ENCODE assay signal across 29 cellular contexts in the genomic region with DNA sequence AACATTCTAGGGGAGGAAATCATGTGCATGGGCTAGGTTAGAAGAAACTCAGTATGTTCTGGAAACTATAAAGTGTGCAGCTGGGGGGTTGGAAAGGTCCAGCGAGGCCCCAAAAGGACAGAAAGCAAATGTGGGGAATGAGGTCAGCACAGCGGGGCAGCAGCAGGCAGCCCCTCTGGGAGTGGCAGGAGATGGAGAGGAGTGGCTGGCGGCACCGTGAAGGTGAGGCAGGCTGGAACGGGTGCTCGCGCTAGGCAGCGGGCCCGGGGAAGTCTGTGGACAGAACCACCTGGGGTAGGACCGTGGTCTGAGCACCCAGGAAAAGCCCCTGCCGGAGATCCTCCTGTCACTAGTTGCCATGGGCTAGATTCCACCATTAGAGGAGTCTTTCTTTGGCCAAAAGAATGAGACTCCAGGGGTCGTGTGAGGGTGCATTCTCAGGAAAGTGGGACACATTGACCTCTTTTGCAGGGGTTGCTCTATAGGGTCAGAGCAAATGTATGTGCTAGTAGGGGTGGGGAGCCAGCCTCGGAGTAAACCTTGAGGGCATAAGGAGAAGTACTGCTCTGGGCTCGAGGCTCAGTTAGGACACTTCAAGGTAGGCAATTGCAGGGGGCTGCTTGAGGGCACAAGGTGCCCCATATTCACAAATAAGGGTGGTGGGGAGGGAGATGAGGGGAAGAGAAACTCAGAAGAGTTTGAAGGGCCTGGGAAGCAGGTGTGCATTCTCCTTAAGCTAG.
DNase-seq lines count a peak whose midpoint lies in the region; ATAC-seq, FAIRE-seq and TF ChIP-seq lines count a peak whose summit lies in the region.
"Had no signal": no experiment of that assay in that cellular context is flagged by ENCODE, and none has a peak within 500 bp of the region (broad histone marks: within the 10 kb centered on the region; RNA-seq: fewer than 3 reads in every experiment).

No MANE protein-coding gene starts in this region.

- in situ Hi-C loops in HepG2 (cut with HindIII; ENCODE audit: extremely low pct_ligation_motif_present, low pct_unique_long_range_greater_than_20kb) = loop anchor here (25.0 kb wide), 1 partner anchor 904 kb away; no protein-coding TSS in a partner anchor

- H3K27me3 ChIP-seq in PC-9 (ENCODE audit: insufficient read depth, low read depth) = no peaks in the 10 kb centered on the region
- no peaks in the 10 kb centered on the region for H3K27me3 ChIP-seq in HepG2 (ENCODE audit: control insufficient read depth in 1 of 2, insufficient read depth in 2 of 2, low read length in 2 of 2)
- H3K27me3 ChIP-seq: tibial artery had no signal

- DNase-seq in activated CD4-positive, alpha-beta T cell treated with anti-CD3 and anti-CD28 coated beads for 36 hours = no peak
- no peak for DNase-seq in activated CD4-positive, alpha-beta T cell treated with anti-CD3 and anti-CD28 coated beads, Interleukin-2, amount 10 ng/mL, durations not matched to agents 24 days and 14 days
- DNase-seq in PC-9 = no peak
- no peak for DNase-seq in HepG2 (ENCODE audit: low spot score)
- DNase-seq in progenitor cell of endocrine pancreas (ENCODE audit: low spot score, unreplicated experiment) = no peak
- no peak for DNase-seq in DMS114 treated with DMSO at 0.1 percent for 48 hours (lab: John Stamatoyannopoulos, UW; ENCODE audit: unreplicated experiment)
- DNase-seq: 8988T; activated CD4-positive, CD25-positive, alpha-beta regulatory T cell treated with anti-CD3 and anti-CD28 coated beads, Interleukin-2, amount 50 U/mL, for 72 hours; anterior cingulate cortex; cerebellar nuclear complex; hypothalamus; KG1; MV-4-11; natural killer cell; NCI-H1694 treated with DMSO at 0.1 percent for 48 hours; NCI-H2227 treated with DMSO at 0.1 percent for 48 hours; NCI-H82; posterior cingulate gyrus; SHP77; SW 1271; tibial artery had no signal

- H3F3A ChIP-seq in PC-9 (ENCODE audit: insufficient read depth, low read depth) = peaks cover 22% of the 10 kb centered on the region

- no peak for TF ChIP-seq EP300 in HepG2 (IDR thresholded peaks at IDR 0.05; ENCODE audit: low read depth in 2 of 2, low read length in 2 of 2)
- TF ChIP-seq EP300 in HepG2 (CRISPR knock-in tag; IDR thresholded peaks at IDR 0.05; ENCODE audit: borderline replicate concordance) = no peak

- H3K4me1 Mint-ChIP-seq in activated CD4-positive, alpha-beta T cell treated with anti-CD3 and anti-CD28 coated beads for 36 hours = peaks cover 8% of the 10 kb centered on the region
- H3K4me1 Mint-ChIP-seq in activated CD4-positive, alpha-beta T cell treated with anti-CD3 and anti-CD28 coated beads, Interleukin-2, amount 10 ng/mL, durations not matched to agents 24 days and 14 days = no peaks in the 10 kb centered on the region
- H3K4me1 Mint-ChIP-seq in progenitor cell of endocrine pancreas (ENCODE audit: low read depth) = peaks cover 5% of the 10 kb centered on the region
- H3K4me1 Mint-ChIP-seq: B cell, memory B cell, natural killer cell had no signal

- H3K9ac ChIP-seq in HepG2 (ENCODE audit: insufficient read depth, low read depth, low read length) = peak overlapping the region; percentile 62

- WGBS in HepG2 (ENCODE audit: low lambda C conversion rate) = 81% methylated on average over 14 of the region's 14 CpGs

- H3K9me3 Mint-ChIP-seq in activated CD4-positive, alpha-beta T cell treated with anti-CD3 and anti-CD28 coated beads for 36 hours (ENCODE audit: low read depth) = no peaks in the 10 kb centered on the region
- H3K9me3 Mint-ChIP-seq in activated CD4-positive, alpha-beta T cell treated with anti-CD3 and anti-CD28 coated beads, Interleukin-2, amount 10 ng/mL, durations not matched to agents 24 days and 14 days = no peaks in the 10 kb centered on the region
- H3K9me3 Mint-ChIP-seq in progenitor cell of endocrine pancreas (ENCODE audit: low read depth) = no peaks in the 10 kb centered on the region
- H3K9me3 Mint-ChIP-seq: activated T-helper 2 cell treated with anti-CD3 and anti-CD28 coated beads, Interferon-gamma antibody, Interleukin-2, Interleukin-4, amounts not matched to agents 10 μg/mL and 5 μg/mL and 100 μg/mL, durations not matched to agents 14 hours and 24 hours and 36 hours; memory B cell; natural killer cell had no signal

- POLR2A ChIA-PET in activated CD4-positive, alpha-beta T cell treated with anti-CD3 and anti-CD28 coated beads for 36 hours (lab: Charles Lee) = interaction anchor here (1.2 kb wide), 1 partner anchor 9 kb away, joined by 3 read pairs; no protein-coding TSS in a partner anchor
- POLR2A ChIA-PET in PC-9 (lab: Charles Lee; ENCODE audit: unreplicated experiment) = no interaction called here
- POLR2A ChIA-PET in HepG2 (lab: Yijun Ruan, JAX) = interaction anchor here (0.9 to 2.1 kb wide), 5 partner anchors 62 to 278 kb away, joined by 3 to 7 read pairs (median 5); a partner anchor contains a TSS

- H3K4me2 ChIP-seq in PC-9 = peak overlapping the region; percentile 50
- H3K4me2 ChIP-seq in HepG2 (ENCODE audit: low read depth, low read length) = peak overlapping the region; percentile 64

- intact Hi-C loops in activated CD4-positive, alpha-beta T cell treated with anti-CD3 and anti-CD28 coated beads for 36 hours (cut with DNase I, micrococcal nuclease) = no loop called here
- intact Hi-C loops in activated CD4-positive, alpha-beta T cell treated with anti-CD3 and anti-CD28 coated beads, Interleukin-2, amount 10 ng/mL, durations not matched to agents 24 days and 14 days (cut with micrococcal nuclease) = no loop called here
- intact Hi-C loops in PC-9 (cut with micrococcal nuclease; ENCODE audit: unreplicated experiment) = loop anchor here (10.0 kb wide), 2 partner anchors 941 to 1341 kb away; no protein-coding TSS in a partner anchor
- intact Hi-C loops in HepG2 (cut with micrococcal nuclease; ENCODE audit: unreplicated experiment) = loop anchor here (1.0 to 10.0 kb wide), 4 partner anchors 336 to 901 kb away; a partner anchor contains a TSS

- H3K27ac Mint-ChIP-seq in activated CD4-positive, alpha-beta T cell treated with anti-CD3 and anti-CD28 coated beads for 36 hours = peak overlapping the region; percentile 17
- no peak overlapping the region for H3K27ac Mint-ChIP-seq in activated CD4-positive, alpha-beta T cell treated with anti-CD3 and anti-CD28 coated beads, Interleukin-2, amount 10 ng/mL, durations not matched to agents 24 days and 14 days
- peak overlapping the region; percentile 68 for H3K27ac Mint-ChIP-seq in progenitor cell of endocrine pancreas
- H3K27ac Mint-ChIP-seq: activated T-helper 2 cell treated with anti-CD3 and anti-CD28 coated beads, Interferon-gamma antibody, Interleukin-2, Interleukin-4, amounts not matched to agents 10 μg/mL and 5 μg/mL and 100 μg/mL, durations not matched to agents 14 hours and 24 hours and 36 hours; B cell; memory B cell; natural killer cell had no signal

- no peak overlapping the region for H3K4me3 Mint-ChIP-seq in activated CD4-positive, alpha-beta T cell treated with anti-CD3 and anti-CD28 coated beads for 36 hours
- H3K4me3 Mint-ChIP-seq in activated CD4-positive, alpha-beta T cell treated with anti-CD3 and anti-CD28 coated beads, Interleukin-2, amount 10 ng/mL, durations not matched to agents 24 days and 14 days = no peak overlapping the region
- H3K4me3 Mint-ChIP-seq in progenitor cell of endocrine pancreas (ENCODE audit: low read depth) = no peak overlapping the region
- H3K4me3 Mint-ChIP-seq: B cell, memory B cell, natural killer cell had no signal

- H3K4me1 ChIP-seq in PC-9 (replicated peaks; ENCODE audit: insufficient read depth) (peaks cover 23% of the 10 kb centered on the region), HepG2 (ENCODE audit: insufficient read depth, low read length) (peaks cover 75% of the 10 kb centered on the region)
- H3K4me1 ChIP-seq: tibial artery had no signal

- H2AFZ ChIP-seq in PC-9 (no peak overlapping the region), HepG2 (ENCODE audit: low read length) (no peak overlapping the region)

- H3K4me3 ChIP-seq in PC-9 (no peak overlapping the region), HepG2 (replicated peaks in 1 of 3; ENCODE audit: insufficient read depth in 1 of 3, low read depth in 2 of 3, low read length in 3 of 3) (0 out of 6 replicates have a peak overlapping the region, but pooled peaks of 1 of the 3 experiments have one; percentile 20)
- H3K4me3 ChIP-seq: tibial artery had no signal

- no peaks in the 10 kb centered on the region for H3K9me2 ChIP-seq in PC-9 (ENCODE audit: insufficient read depth)

- ATAC-seq in activated CD4-positive, alpha-beta T cell treated with anti-CD3 and anti-CD28 coated beads for 36 hours = no peak
- peak; percentile 33 for ATAC-seq in HepG2
- no peak for ATAC-seq in HG03378 (IDR thresholded peaks at IDR 0.05; ENCODE audit: unreplicated experiment)
- no peak for ATAC-seq in HG02840 (IDR thresholded peaks at IDR 0.05; ENCODE audit: low FRiP score, unreplicated experiment)
- ATAC-seq: natural killer cell had no signal

- H3K27ac ChIP-seq in PC-9 = peak overlapping the region; percentile 15; the same call in 1 of the 2 replicates
- H3K27ac ChIP-seq in HepG2 (ENCODE audit: extremely low read length, insufficient read depth, low read length) = peak overlapping the region; percentile 92
- H3K27ac ChIP-seq: tibial artery had no signal

- H4K20me1 ChIP-seq in PC-9 (ENCODE audit: insufficient read depth) (no peaks in the 10 kb centered on the region), HepG2 (ENCODE audit: insufficient read depth, low read length) (no peaks in the 10 kb centered on the region)

- H3K9me3 ChIP-seq in PC-9 (ENCODE audit: insufficient read depth, low read depth) (no peaks in the 10 kb centered on the region), HepG2 (ENCODE audit: low read length) (no peaks in the 10 kb centered on the region)
- H3K9me3 ChIP-seq: tibial artery had no signal

- H3K79me2 ChIP-seq in PC-9 (ENCODE audit: low read depth) (no peaks in the 10 kb centered on the region), HepG2 (ENCODE audit: insufficient read depth, low read length) (no peaks in the 10 kb centered on the region)

- BruUV-seq in PC-9 (replicated peaks; lab: Mats Ljungman, UMichigan) (no TSS peak), HepG2 (replicated peaks; lab: Mats Ljungman, UMichigan) (no TSS peak)

- no peak for TF ChIP-seq CTCF in PC-9 (conservative IDR thresholded peaks at IDR 0.05)
- TF ChIP-seq CTCF in HepG2 (CRISPR knock-in tag; IDR thresholded peaks at IDR 0.05) = no peak
- no peak for TF ChIP-seq CTCF in progenitor cell of endocrine pancreas (IDR thresholded peaks at IDR 0.05; ENCODE audit: unreplicated experiment)

- TF ChIP-seq RAD21 in HepG2 (CRISPR knock-in tag; IDR thresholded peaks at IDR 0.05) = no peak

- CTCF ChIA-PET in activated CD4-positive, alpha-beta T cell treated with anti-CD3 and anti-CD28 coated beads for 36 hours (lab: Charles Lee) = interaction anchor here (1.0 to 6.8 kb wide), 4 partner anchors 15 to 267 kb away, joined by 3 to 97 read pairs (median 36); no protein-coding TSS in a partner anchor
- CTCF ChIA-PET in PC-9 (lab: Charles Lee) (no interaction called here), HepG2 (lab: Yijun Ruan, JAX; ENCODE audit: low intra/inter-chr PET ratio, low total read pairs) (no interaction called here)

- H3K27me3 Mint-ChIP-seq in activated CD4-positive, alpha-beta T cell treated with anti-CD3 and anti-CD28 coated beads for 36 hours = no peaks in the 10 kb centered on the region
- H3K27me3 Mint-ChIP-seq in activated CD4-positive, alpha-beta T cell treated with anti-CD3 and anti-CD28 coated beads, Interleukin-2, amount 10 ng/mL, durations not matched to agents 24 days and 14 days = no peaks in the 10 kb centered on the region
- no peaks in the 10 kb centered on the region for H3K27me3 Mint-ChIP-seq in progenitor cell of endocrine pancreas
- H3K27me3 Mint-ChIP-seq: B cell had no signal

- TF ChIP-seq POLR2A in HepG2 (IDR thresholded peaks at IDR 0.05; ENCODE audit: insufficient read depth in 1 of 2, low read depth in 2 of 2, low read length in 2 of 2) = no peak

- no peak for FAIRE-seq in HepG2 (lab: Jason Lieb, UNC)
- FAIRE-seq: frontal cortex, G401.6, islet of Langerhans had no signal

- H3K36me3 Mint-ChIP-seq in activated CD4-positive, alpha-beta T cell treated with anti-CD3 and anti-CD28 coated beads for 36 hours (ENCODE audit: low read depth) = peaks cover 8% of the 10 kb centered on the region
- peaks cover 14% of the 10 kb centered on the region for H3K36me3 Mint-ChIP-seq in activated CD4-positive, alpha-beta T cell treated with anti-CD3 and anti-CD28 coated beads, Interleukin-2, amount 10 ng/mL, durations not matched to agents 24 days and 14 days (ENCODE audit: low read depth)
- H3K36me3 Mint-ChIP-seq in progenitor cell of endocrine pancreas (ENCODE audit: insufficient read depth) = no peaks in the 10 kb centered on the region
- H3K36me3 Mint-ChIP-seq: memory B cell, natural killer cell had no signal

- H3K36me3 ChIP-seq in PC-9 (ENCODE audit: low read depth) = no peaks in the 10 kb centered on the region
- H3K36me3 ChIP-seq in HepG2 (replicated peaks in 1 of 2; ENCODE audit: control insufficient read depth in 1 of 2, insufficient read depth in 2 of 2, low read length in 2 of 2) = no peaks in the 10 kb centered on the region; a peak in 2 of 5 replicates

Comparison
In these comparisons a context has a peak if more than half of its experiments do, and no peak if none do; other contexts are left out.
1. intact Hi-C loops: an anchor here in PC-9 (10.0 kb wide) and HepG2 (1.0 to 10.0 kb wide); none called in activated CD4-positive, alpha-beta T cell treated with anti-CD3 and anti-CD28 coated beads for 36 hours and activated CD4-positive, alpha-beta T cell treated with anti-CD3 and anti-CD28 coated beads, Interleukin-2, amount 10 ng/mL, durations not matched to agents 24 days and 14 days.